21 cellular contexts compared by ENCODE assay signal in genomic region chr14:30020271-30020670, GRCh38.
"Had no signal": no experiment of that assay in that cellular context is flagged by ENCODE, and none has a peak within 500 bp of the region (broad histone marks: within the 10 kb centered on the region; RNA-seq: fewer than 3 reads in every experiment).

No MANE protein-coding gene starts in this region.

- ATAC-seq: activated CD4-positive, alpha-beta T cell treated with anti-CD3 and anti-CD28 coated beads for 36 hours; activated T-helper 17 cell treated with anti-CD3 and anti-CD28 coated beads, Interleukin-2, amount 50 U/mL, for 72 hours; gastroesophageal sphincter; heart left ventricle; mucosa of descending colon; naive thymus-derived CD4-positive, alpha-beta T cell; stimulated activated naive B cell treated with anti-CD40 and anti-IgM and Interleukin-4, amounts not matched to agents 10 μg/mL and 1 μg/mL and 100 μg/mL, for 72 hours; WTC11 had no signal

- DNase-seq: activated CD4-positive, alpha-beta memory T cell treated with anti-CD3 and anti-CD28 coated beads for 36 hours; activated CD4-positive, alpha-beta T cell treated with anti-CD3 and anti-CD28 coated beads for 36 hours; activated naive CD4-positive, alpha-beta T cell; activated naive CD8-positive, alpha-beta T cell treated with anti-CD3 and anti-CD28 coated beads for 36 hours; activated T-cell treated with anti-CD3 and anti-CD28 coated beads for 4 hours; amygdala; dermis blood vessel endothelial cell; effector memory CD4-positive, alpha-beta T cell; heart left ventricle; mesenchymal stem cell; mucosa of descending colon; naive thymus-derived CD4-positive, alpha-beta T cell; spleen; stimulated activated naive B cell treated with anti-CD40 and anti-IgM and Interleukin-4, amounts not matched to agents 10 μg/mL and 1 μg/mL and 100 μg/mL, for 72 hours; upper lobe of left lung had no signal

- H3K27ac ChIP-seq: cardiac muscle cell, esophagus muscularis mucosa, gastroesophageal sphincter, heart left ventricle, spleen, thoracic aorta, upper lobe of left lung had no signal
